ENCODE assay signal across 22 cellular contexts in genomic region chr5:150213530-150213929, GRCh38. TPM values are rescaled to one million over a fixed set of nuclear protein-coding genes. Genes with fewer than 3 reads are reported as not detected.
DNase-seq lines count a peak whose midpoint lies in the region; ATAC-seq and TF ChIP-seq lines count a peak whose summit lies in the region.
"Had no signal": no experiment of that assay in that cellular context is flagged by ENCODE, and none has a peak within 500 bp of the region (broad histone marks: within the 10 kb centered on the region; RNA-seq: fewer than 3 reads in every experiment).

No MANE protein-coding gene starts in this region.

- DNase-seq in astrocyte of the spinal cord (ENCODE audit: low read depth, low spot score): peak; percentile 38
- peak; percentile 59 for DNase-seq in fibroblast of villous mesenchyme (ENCODE audit: low read depth)
- no peak for DNase-seq in stimulated activated effector memory CD8-positive, alpha-beta T cell treated with anti-CD3 and anti-CD28 coated beads, Interleukin-12 subunit alpha, Interleukin-12 subunit beta, amount 100 ng/mL, for 72 hours (ENCODE audit: low spot score in 2 of 2)
- no peak for DNase-seq in NCI-H2171 (lab: John Stamatoyannopoulos, UW)
- DNase-seq: activated CD4-positive, alpha-beta T cell treated with anti-CD3 and anti-CD28 coated beads, Interleukin-2, amount 10 ng/mL, durations not matched to agents 7 days and 5 days; activated T-cell treated with anti-CD3 and anti-CD28 coated beads, Interleukin-2, amount 50 U/mL, for 4 hours; effector CD4-positive, alpha-beta T cell; esophagus squamous epithelium; GDM1; natural killer cell; NCI-H1694 treated with DMSO at 0.1 percent for 48 hours; NCI-H446 treated with DMSO at 0.1 percent for 48 hours; SW 1271 had no signal

- peaks cover 24% of the 10 kb centered on the region for H3K4me1 Mint-ChIP-seq in stimulated activated effector memory CD8-positive, alpha-beta T cell treated with anti-CD3 and anti-CD28 coated beads, Interleukin-12 subunit alpha, Interleukin-12 subunit beta, amount 100 ng/mL, for 72 hours

- ATAC-seq in stimulated activated effector memory CD8-positive, alpha-beta T cell treated with anti-CD3 and anti-CD28 coated beads, Interleukin-12 subunit alpha, Interleukin-12 subunit beta, amount 100 ng/mL, for 72 hours: no peak
- ATAC-seq in GM18517 (IDR thresholded peaks at IDR 0.05; ENCODE audit: unreplicated experiment) (no peak), HG02678 (IDR thresholded peaks at IDR 0.05; ENCODE audit: unreplicated experiment) (no peak)
- ATAC-seq: activated naive CD4-positive, alpha-beta T cell treated with anti-CD3 and anti-CD28 coated beads, Interleukin-2, amount 50 U/mL, for 72 hours; activated T-cell treated with anti-CD3 and anti-CD28 coated beads, Interleukin-2, amount 50 U/mL, for 4 hours; GM12878; natural killer cell had no signal

- TF ChIP-seq CTCF in HEK293 (tag by site-specific recombination; IDR thresholded peaks at IDR 0.05) (no peak), astrocyte of the spinal cord (IDR thresholded peaks at IDR 0.05; ENCODE audit: low read depth, low read length) (no peak), fibroblast of villous mesenchyme (IDR thresholded peaks at IDR 0.05; ENCODE audit: insufficient read depth, low read depth, low read length) (no peak)

- no peak overlapping the region for H3K4me3 ChIP-seq in HEK293 (ENCODE audit: low read depth, low read length)
- H3K4me3 ChIP-seq in astrocyte of the spinal cord (ENCODE audit: low read depth, low read length): no peak overlapping the region
- no peak overlapping the region for H3K4me3 ChIP-seq in fibroblast of villous mesenchyme (ENCODE audit: low read depth, low read length)
- H3K4me3 ChIP-seq: cardiac muscle cell, esophagus squamous epithelium, GM12878 had no signal

- H3K9me3 ChIP-seq in HEK293 (ENCODE audit: control insufficient read depth, insufficient read depth, low read depth, low read length): no peaks in the 10 kb centered on the region
- H3K9me3 ChIP-seq: esophagus squamous epithelium had no signal

- H3K27ac ChIP-seq in HEK293 (ENCODE audit: extremely low read depth, low read depth, low read length): no peak overlapping the region
- H3K27ac ChIP-seq: cardiac muscle cell, RWPE1 had no signal

- H3K4me3 Mint-ChIP-seq in stimulated activated effector memory CD8-positive, alpha-beta T cell treated with anti-CD3 and anti-CD28 coated beads, Interleukin-12 subunit alpha, Interleukin-12 subunit beta, amount 100 ng/mL, for 72 hours: no peak overlapping the region
- H3K4me3 Mint-ChIP-seq: activated CD4-positive, alpha-beta T cell treated with anti-CD3 and anti-CD28 coated beads, Interleukin-2, amount 10 ng/mL, durations not matched to agents 7 days and 5 days; activated T-cell treated with anti-CD3 and anti-CD28 coated beads, Interleukin-2, amount 50 U/mL, for 4 hours; natural killer cell had no signal

- H3K4me1 ChIP-seq in HEK293 (ENCODE audit: control insufficient read depth, insufficient read depth, low read length): no peaks in the 10 kb centered on the region

- POLR2A ChIA-PET in HEK293 (lab: Yijun Ruan, JAX): no interaction called here

- in situ Hi-C loops in astrocyte of the spinal cord (cut with HindIII; ENCODE audit: low sequenced_read_pairs): no loop called here

- peak overlapping the region; percentile 6 for H3K27ac Mint-ChIP-seq in stimulated activated effector memory CD8-positive, alpha-beta T cell treated with anti-CD3 and anti-CD28 coated beads, Interleukin-12 subunit alpha, Interleukin-12 subunit beta, amount 100 ng/mL, for 72 hours
- H3K27ac Mint-ChIP-seq: activated CD4-positive, alpha-beta T cell treated with anti-CD3 and anti-CD28 coated beads, Interleukin-2, amount 10 ng/mL, durations not matched to agents 7 days and 5 days; natural killer cell had no signal

- CTCF ChIA-PET in HEK293 (lab: Yijun Ruan, JAX): interaction anchor here (2.0 to 5.5 kb wide), 2 partner anchors 51 to 83 kb away, joined by 10 to 37 read pairs; no protein-coding TSS in a partner anchor

- H3K36me3 Mint-ChIP-seq in stimulated activated effector memory CD8-positive, alpha-beta T cell treated with anti-CD3 and anti-CD28 coated beads, Interleukin-12 subunit alpha, Interleukin-12 subunit beta, amount 100 ng/mL, for 72 hours: no peaks in the 10 kb centered on the region
- H3K36me3 Mint-ChIP-seq: activated naive CD4-positive, alpha-beta T cell treated with anti-CD3 and anti-CD28 coated beads, Interleukin-2, amount 50 U/mL, for 72 hours; natural killer cell had no signal

- no peaks in the 10 kb centered on the region for H3K36me3 ChIP-seq in HEK293 (ENCODE audit: control insufficient read depth in 2 of 2, insufficient read depth in 1 of 2, low read length in 2 of 2)
- H3K36me3 ChIP-seq: cardiac muscle cell, esophagus squamous epithelium had no signal

- no peaks in the 10 kb centered on the region for H3K9me3 Mint-ChIP-seq in stimulated activated effector memory CD8-positive, alpha-beta T cell treated with anti-CD3 and anti-CD28 coated beads, Interleukin-12 subunit alpha, Interleukin-12 subunit beta, amount 100 ng/mL, for 72 hours
- H3K9me3 Mint-ChIP-seq: activated CD4-positive, alpha-beta T cell treated with anti-CD3 and anti-CD28 coated beads, Interleukin-2, amount 10 ng/mL, durations not matched to agents 7 days and 5 days; activated naive CD4-positive, alpha-beta T cell treated with anti-CD3 and anti-CD28 coated beads, Interleukin-2, amount 50 U/mL, for 72 hours; activated T-cell treated with anti-CD3 and anti-CD28 coated beads, Interleukin-2, amount 50 U/mL, for 4 hours; natural killer cell had no signal

TF ChIP-seq in HEK293, 187 proteins besides CTCF, POLR2A, EP300 and RAD21:
- TF ChIP-seq SP2 (tag by site-specific recombination; IDR thresholded peaks at IDR 0.05) (peak; percentile 21), SP3 (tag by site-specific recombination; IDR thresholded peaks at IDR 0.05) (no peak), ZFHX2 (tag by site-specific recombination; conservative IDR thresholded peaks at IDR 0.05) (0 out of 2 replicates have a peak, but pooled peaks have one; percentile 19)

RNA-seq across cellular contexts. Expression of gene SLC6A7, which starts 23.7 kb away (rescaled TPM):
- under 0.01 TPM in 2 replicates for total RNA-seq in fibroblast of villous mesenchyme
- total RNA-seq: activated CD4-positive, alpha-beta T cell treated with anti-CD3 and anti-CD28 coated beads, Interleukin-2, amount 10 ng/mL, durations not matched to agents 7 days and 5 days; activated naive CD4-positive, alpha-beta T cell treated with anti-CD3 and anti-CD28 coated beads, Interleukin-2, amount 50 U/mL, for 72 hours; activated T-cell treated with anti-CD3 and anti-CD28 coated beads, Interleukin-2, amount 50 U/mL, for 4 hours; cardiac muscle cell; esophagus squamous epithelium; mesenteric fat pad; natural killer cell had no signal

RNA-seq across cellular contexts. Expression of gene CDX1, which starts 47.0 kb away (rescaled TPM):
- total RNA-seq in fibroblast of villous mesenchyme: under 0.01 and 0.64 TPM in 2 replicates
- total RNA-seq: activated CD4-positive, alpha-beta T cell treated with anti-CD3 and anti-CD28 coated beads, Interleukin-2, amount 10 ng/mL, durations not matched to agents 7 days and 5 days; activated naive CD4-positive, alpha-beta T cell treated with anti-CD3 and anti-CD28 coated beads, Interleukin-2, amount 50 U/mL, for 72 hours; cardiac muscle cell; esophagus squamous epithelium; GM12878; natural killer cell; temporal lobe had no signal

RNA-seq across cellular contexts. Expression of gene PDGFRB, which starts 57.9 kb away (rescaled TPM):
- 341 TPM in 2 replicates for total RNA-seq in fibroblast of villous mesenchyme

Comparison
In these comparisons a context has a peak if more than half of its experiments do, and no peak if none do; other contexts are left out.
1. DNase-seq: peak in astrocyte of the spinal cord (single experiment) and fibroblast of villous mesenchyme (single experiment); none in stimulated activated effector memory CD8-positive, alpha-beta T cell treated with anti-CD3 and anti-CD28 coated beads, Interleukin-12 subunit alpha, Interleukin-12 subunit beta, amount 100 ng/mL, for 72 hours (0 of 2) and NCI-H2171 (single experiment).